ENCODE assay signal across 38 cellular contexts in the genomic region with DNA sequence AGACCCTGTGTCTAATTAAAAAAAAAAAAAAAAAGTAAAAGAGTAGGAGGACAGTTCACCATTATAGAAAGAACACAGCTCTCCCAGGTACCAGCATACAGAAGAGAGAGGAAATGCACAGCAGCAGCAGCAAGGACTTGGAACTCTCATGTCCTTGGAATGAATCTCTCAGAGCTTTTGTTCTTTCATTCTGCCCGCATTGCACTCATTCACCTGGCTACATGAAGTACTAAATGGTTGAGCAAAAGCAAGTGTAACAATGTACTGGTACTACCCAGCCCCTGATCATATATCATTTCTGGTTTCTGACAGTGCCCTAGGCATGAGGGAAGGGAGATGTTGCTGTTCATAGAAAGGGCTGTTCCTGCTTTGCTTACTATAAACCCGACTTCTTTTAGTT. TPM values are rescaled to one million over a fixed set of nuclear protein-coding genes. Genes with fewer than 3 reads are reported as not detected.
"Had no signal": no experiment of that assay in that cellular context is flagged by ENCODE, and none has a peak within 500 bp of the region (broad histone marks: within the 10 kb centered on the region; RNA-seq: fewer than 3 reads in every experiment).

No MANE protein-coding gene starts in this region.

- H3K4me3 Mint-ChIP-seq: activated naive CD4-positive, alpha-beta T cell treated with anti-CD3 and anti-CD28 coated beads for 36 hours; activated naive CD4-positive, alpha-beta T cell treated with anti-CD3 and anti-CD28 coated beads, Interleukin-2, amount 10 ng/mL, durations not matched to agents 7 days and 5 days; activated naive CD4-positive, alpha-beta T cell treated with anti-CD3 and anti-CD28 coated beads, Interleukin-2, amount 50 U/mL, for 24 hours; activated naive CD8-positive, alpha-beta T cell; activated naive CD8-positive, alpha-beta T cell treated with anti-CD3 and anti-CD28 coated beads for 36 hours; activated naive CD8-positive, alpha-beta T cell treated with anti-CD3 and anti-CD28 coated beads, Interleukin-2, amount 10 ng/mL, durations not matched to agents 7 days and 5 days; activated naive CD8-positive, alpha-beta T cell treated with anti-CD3 and anti-CD28 coated beads, Interleukin-2, amount 50 U/mL, for 24 hours; activated T-cell treated with anti-CD3 and anti-CD28 coated beads, Interleukin-2, amount 50 U/mL, for 24 hours; activated T-cell treated with anti-CD3 and anti-CD28 coated beads, Interleukin-2, amount 50 U/mL, for 4 hours; activated T-cell treated with anti-CD3 and anti-CD28 coated beads, Interleukin-2, amount 50 U/mL, for 72 hours; activated T-helper 1 cell treated with anti-CD3 and anti-CD28 coated beads, Interleukin-12 subunit alpha, Interleukin-12 subunit beta, Interleukin-2, Interleukin-4 antibody, amounts not matched to agents 30 ng/mL and 10 ng/mL and 1 ng/mL, durations not matched to agents 14 hours and 24 hours and 36 hours; activated T-helper 17 cell treated with anti-CD3 and anti-CD28 coated beads, Interleukin-2, amount 50 U/mL, for 72 hours; brain had no signal

- DNase-seq: activated effector memory CD4-positive, alpha-beta T cell treated with anti-CD3 and anti-CD28 coated beads, Interleukin-2, amount 50 U/mL, for 16 hours; activated effector memory CD4-positive, alpha-beta T cell treated with Interleukin-2 at 50 U/mL for 16 hours; activated gamma-delta T cell; activated gamma-delta T cell treated with Interleukin-2 at 50 U/mL for 16 hours; activated naive CD4-positive, alpha-beta T cell; activated naive CD4-positive, alpha-beta T cell treated with anti-CD3 and anti-CD28 coated beads for 36 hours; activated naive CD4-positive, alpha-beta T cell treated with anti-CD3 and anti-CD28 coated beads, Interleukin-2, amount 10 ng/mL, durations not matched to agents 7 days and 5 days; activated naive CD4-positive, alpha-beta T cell treated with anti-CD3 and anti-CD28 coated beads, Interleukin-2, amount 50 U/mL, for 16 hours; activated naive CD4-positive, alpha-beta T cell treated with Interleukin-2 at 50 U/mL for 16 hours; activated naive CD8-positive, alpha-beta T cell treated with anti-CD3 and anti-CD28 coated beads for 36 hours; activated naive CD8-positive, alpha-beta T cell treated with anti-CD3 and anti-CD28 coated beads, Interleukin-2, amount 10 ng/mL, durations not matched to agents 7 days and 5 days; activated naive CD8-positive, alpha-beta T cell treated with anti-CD3 and anti-CD28 coated beads, Interleukin-2, amount 50 U/mL, for 24 hours; activated T-cell treated with anti-CD3 and anti-CD28 coated beads for 4 hours; activated T-cell treated with anti-CD3 and anti-CD28 coated beads, Interleukin-2, amount 50 U/mL, for 1 hour; activated T-cell treated with anti-CD3 and anti-CD28 coated beads, Interleukin-2, amount 50 U/mL, for 24 hours; activated T-cell treated with anti-CD3 and anti-CD28 coated beads, Interleukin-2, amount 50 U/mL, for 4 hours; activated T-cell treated with anti-CD3 and anti-CD28 coated beads, Interleukin-2, amount 50 U/mL, for 48 hours; activated T-cell treated with anti-CD3 and anti-CD28 coated beads, Interleukin-2, amount 50 U/mL, for 72 hours; adrenal gland; amniotic stem cell; amygdala; anterior cingulate cortex; aorta; body of pancreas; brain microvascular endothelial cell; caudate nucleus; central memory CD4-positive, alpha-beta T cell; cerebellar nuclear complex had no signal

- H3K27ac Mint-ChIP-seq: activated naive CD4-positive, alpha-beta T cell treated with anti-CD3 and anti-CD28 coated beads for 36 hours; activated naive CD4-positive, alpha-beta T cell treated with anti-CD3 and anti-CD28 coated beads, Interleukin-2, amount 10 ng/mL, durations not matched to agents 7 days and 5 days; activated naive CD4-positive, alpha-beta T cell treated with anti-CD3 and anti-CD28 coated beads, Interleukin-2, amount 50 U/mL, for 24 hours; activated naive CD4-positive, alpha-beta T cell treated with anti-CD3 and anti-CD28 coated beads, Interleukin-2, amount 50 U/mL, for 72 hours; activated naive CD8-positive, alpha-beta T cell; activated naive CD8-positive, alpha-beta T cell treated with anti-CD3 and anti-CD28 coated beads for 36 hours; activated naive CD8-positive, alpha-beta T cell treated with anti-CD3 and anti-CD28 coated beads, Interleukin-2, amount 10 ng/mL, durations not matched to agents 7 days and 5 days; activated naive CD8-positive, alpha-beta T cell treated with anti-CD3 and anti-CD28 coated beads, Interleukin-2, amount 50 U/mL, for 24 hours; activated T-cell treated with anti-CD3 and anti-CD28 coated beads, Interleukin-2, amount 50 U/mL, for 24 hours; activated T-cell treated with anti-CD3 and anti-CD28 coated beads, Interleukin-2, amount 50 U/mL, for 72 hours; activated T-helper 1 cell treated with anti-CD3 and anti-CD28 coated beads, Interleukin-12 subunit alpha, Interleukin-12 subunit beta, Interleukin-2, Interleukin-4 antibody, amounts not matched to agents 30 ng/mL and 10 ng/mL and 1 ng/mL, durations not matched to agents 14 hours and 24 hours and 36 hours; activated T-helper 17 cell treated with anti-CD3 and anti-CD28 coated beads, Interleukin-2, amount 50 U/mL, for 72 hours; activated T-helper 2 cell treated with anti-CD3 and anti-CD28 coated beads, Interferon-gamma antibody, Interleukin-2, Interleukin-4, amounts not matched to agents 10 μg/mL and 5 μg/mL and 100 μg/mL, durations not matched to agents 14 hours and 24 hours and 36 hours; brain had no signal

- H3K4me1 Mint-ChIP-seq: activated naive CD4-positive, alpha-beta T cell treated with anti-CD3 and anti-CD28 coated beads, Interleukin-2, amount 10 ng/mL, durations not matched to agents 7 days and 5 days; activated naive CD4-positive, alpha-beta T cell treated with anti-CD3 and anti-CD28 coated beads, Interleukin-2, amount 50 U/mL, for 24 hours had no signal

- H3K36me3 Mint-ChIP-seq: activated naive CD4-positive, alpha-beta T cell treated with anti-CD3 and anti-CD28 coated beads, Interleukin-2, amount 10 ng/mL, durations not matched to agents 7 days and 5 days; activated naive CD4-positive, alpha-beta T cell treated with anti-CD3 and anti-CD28 coated beads, Interleukin-2, amount 50 U/mL, for 24 hours had no signal

- H3K27me3 Mint-ChIP-seq: activated naive CD4-positive, alpha-beta T cell treated with anti-CD3 and anti-CD28 coated beads, Interleukin-2, amount 50 U/mL, for 24 hours; activated naive CD8-positive, alpha-beta T cell; activated naive CD8-positive, alpha-beta T cell treated with anti-CD3 and anti-CD28 coated beads for 36 hours; activated naive CD8-positive, alpha-beta T cell treated with anti-CD3 and anti-CD28 coated beads, Interleukin-2, amount 10 ng/mL, durations not matched to agents 7 days and 5 days; activated naive CD8-positive, alpha-beta T cell treated with anti-CD3 and anti-CD28 coated beads, Interleukin-2, amount 50 U/mL, for 24 hours; activated T-cell treated with anti-CD3 and anti-CD28 coated beads, Interleukin-2, amount 50 U/mL, for 24 hours; activated T-helper 17 cell treated with anti-CD3 and anti-CD28 coated beads, Interleukin-2, amount 50 U/mL, for 72 hours; brain had no signal

- H3K4me3 ChIP-seq: adrenal gland, ascending aorta, body of pancreas, breast epithelium, cardiac muscle cell had no signal

- H3K27me3 ChIP-seq: adrenal gland, ascending aorta, body of pancreas, brain microvascular endothelial cell, breast epithelium, cardiac muscle cell had no signal

- H3K4me1 ChIP-seq: body of pancreas, breast epithelium had no signal

- H3K9me3 Mint-ChIP-seq: activated naive CD4-positive, alpha-beta T cell treated with anti-CD3 and anti-CD28 coated beads for 36 hours; activated naive CD4-positive, alpha-beta T cell treated with anti-CD3 and anti-CD28 coated beads, Interleukin-2, amount 10 ng/mL, durations not matched to agents 7 days and 5 days; activated naive CD4-positive, alpha-beta T cell treated with anti-CD3 and anti-CD28 coated beads, Interleukin-2, amount 50 U/mL, for 24 hours; activated naive CD4-positive, alpha-beta T cell treated with anti-CD3 and anti-CD28 coated beads, Interleukin-2, amount 50 U/mL, for 72 hours; activated naive CD8-positive, alpha-beta T cell treated with anti-CD3 and anti-CD28 coated beads for 36 hours; activated naive CD8-positive, alpha-beta T cell treated with anti-CD3 and anti-CD28 coated beads, Interleukin-2, amount 10 ng/mL, durations not matched to agents 7 days and 5 days; activated naive CD8-positive, alpha-beta T cell treated with anti-CD3 and anti-CD28 coated beads, Interleukin-2, amount 50 U/mL, for 24 hours; activated T-cell treated with anti-CD3 and anti-CD28 coated beads, Interleukin-2, amount 50 U/mL, for 24 hours; activated T-cell treated with anti-CD3 and anti-CD28 coated beads, Interleukin-2, amount 50 U/mL, for 4 hours; activated T-cell treated with anti-CD3 and anti-CD28 coated beads, Interleukin-2, amount 50 U/mL, for 72 hours; activated T-helper 1 cell treated with anti-CD3 and anti-CD28 coated beads, Interleukin-12 subunit alpha, Interleukin-12 subunit beta, Interleukin-2, Interleukin-4 antibody, amounts not matched to agents 30 ng/mL and 10 ng/mL and 1 ng/mL, durations not matched to agents 14 hours and 24 hours and 36 hours; activated T-helper 2 cell treated with anti-CD3 and anti-CD28 coated beads, Interferon-gamma antibody, Interleukin-2, Interleukin-4, amounts not matched to agents 10 μg/mL and 5 μg/mL and 100 μg/mL, durations not matched to agents 14 hours and 24 hours and 36 hours had no signal

- ATAC-seq: activated naive CD4-positive, alpha-beta T cell treated with anti-CD3 and anti-CD28 coated beads, Interleukin-2, amount 50 U/mL, for 72 hours; activated naive CD8-positive, alpha-beta T cell treated with anti-CD3 and anti-CD28 coated beads, Interleukin-2, amount 50 U/mL, for 24 hours; activated T-cell treated with anti-CD3 and anti-CD28 coated beads, Interleukin-2, amount 50 U/mL, for 4 hours; activated T-cell treated with anti-CD3 and anti-CD28 coated beads, Interleukin-2, amount 50 U/mL, for 72 hours; activated T-helper 17 cell treated with anti-CD3 and anti-CD28 coated beads, Interleukin-2, amount 50 U/mL, for 72 hours; body of pancreas had no signal

- H3K9me3 ChIP-seq: adrenal gland, ascending aorta, body of pancreas, breast epithelium had no signal

- H3K36me3 ChIP-seq: breast epithelium had no signal

- H3K27ac ChIP-seq: adrenal gland, ascending aorta, body of pancreas, brain microvascular endothelial cell, breast epithelium, cardiac muscle cell had no signal

RNA-seq across cellular contexts. Expression of a gene that starts 12.1 kb away (rescaled TPM):
- polyA plus RNA-seq: cardiac muscle cell had no signal
